ENCODE assay signal across 7 cellular contexts in the genomic region with DNA sequence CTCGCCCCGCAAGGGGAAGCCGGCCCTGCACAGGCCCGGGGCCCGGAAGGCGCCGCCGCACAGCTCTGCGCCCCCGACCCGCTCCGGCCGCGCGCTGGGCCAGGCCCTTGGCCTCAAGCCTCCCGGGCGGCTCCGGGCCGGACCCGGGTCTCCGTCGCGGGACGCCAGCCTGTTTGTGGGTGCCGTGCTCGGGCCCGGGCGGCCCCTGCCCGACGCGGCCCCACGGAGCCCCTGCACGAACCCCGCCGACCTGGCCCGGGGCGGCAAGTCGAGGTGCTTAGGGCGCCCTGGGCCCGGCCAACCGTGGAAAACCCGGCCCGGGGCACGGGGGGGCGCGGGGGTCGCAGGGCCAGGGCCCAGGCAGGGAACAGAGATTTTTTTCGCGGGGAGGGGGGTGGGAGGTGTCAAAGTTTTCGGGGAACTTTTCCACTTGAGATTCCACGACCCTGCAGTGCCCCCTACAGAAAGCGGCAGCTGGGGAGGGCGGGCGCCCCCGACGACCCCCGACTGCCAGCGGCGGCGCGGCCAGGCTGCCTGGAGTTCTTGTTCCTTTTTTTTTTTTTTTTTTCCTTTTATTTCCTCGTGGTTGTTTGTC. TPM values are rescaled to one million over a fixed set of nuclear protein-coding genes. Genes with fewer than 3 reads are reported as not detected.
DNase-seq lines count a peak whose midpoint lies in the region; ATAC-seq, FAIRE-seq and TF ChIP-seq lines count a peak whose summit lies in the region.

No MANE protein-coding gene starts in this region.

- in situ Hi-C loops in G401 (cut with HindIII; ENCODE audit: low sequenced_read_pairs): no loop called here

- peak overlapping the region; percentile 97 for H3K27ac Mint-ChIP-seq in activated T-helper 1 cell treated with anti-CD3 and anti-CD28 coated beads, Interleukin-12 subunit alpha, Interleukin-12 subunit beta, Interleukin-2, Interleukin-4 antibody, amounts not matched to agents 30 ng/mL and 10 ng/mL and 1 ng/mL, durations not matched to agents 14 hours and 24 hours and 36 hours
- peak overlapping the region; percentile 99 for H3K27ac Mint-ChIP-seq in progenitor cell of endocrine pancreas

- TF ChIP-seq CTCF in progenitor cell of endocrine pancreas (IDR thresholded peaks at IDR 0.05; ENCODE audit: unreplicated experiment): no peak

- H3K4me1 Mint-ChIP-seq in activated T-helper 1 cell treated with anti-CD3 and anti-CD28 coated beads, Interleukin-12 subunit alpha, Interleukin-12 subunit beta, Interleukin-2, Interleukin-4 antibody, amounts not matched to agents 30 ng/mL and 10 ng/mL and 1 ng/mL, durations not matched to agents 14 hours and 24 hours and 36 hours (ENCODE audit: low read depth): peaks cover 19% of the 10 kb centered on the region
- peaks cover 16% of the 10 kb centered on the region for H3K4me1 Mint-ChIP-seq in progenitor cell of endocrine pancreas (ENCODE audit: low read depth)

- peak overlapping the region; percentile 94 for H3K4me3 Mint-ChIP-seq in activated T-helper 1 cell treated with anti-CD3 and anti-CD28 coated beads, Interleukin-12 subunit alpha, Interleukin-12 subunit beta, Interleukin-2, Interleukin-4 antibody, amounts not matched to agents 30 ng/mL and 10 ng/mL and 1 ng/mL, durations not matched to agents 14 hours and 24 hours and 36 hours
- peak overlapping the region; percentile 100 for H3K4me3 Mint-ChIP-seq in progenitor cell of endocrine pancreas (ENCODE audit: low read depth)

- no peaks in the 10 kb centered on the region for H3K9me3 Mint-ChIP-seq in activated T-helper 1 cell treated with anti-CD3 and anti-CD28 coated beads, Interleukin-12 subunit alpha, Interleukin-12 subunit beta, Interleukin-2, Interleukin-4 antibody, amounts not matched to agents 30 ng/mL and 10 ng/mL and 1 ng/mL, durations not matched to agents 14 hours and 24 hours and 36 hours
- H3K9me3 Mint-ChIP-seq in progenitor cell of endocrine pancreas (ENCODE audit: low read depth): no peaks in the 10 kb centered on the region

- DNase-seq in HuH-7.5 (ENCODE audit: low spot score) (peak; percentile 66), frontal cortex (ENCODE audit: low spot score in 2 of 2) (peak; percentile 68 to 77), progenitor cell of endocrine pancreas (ENCODE audit: low spot score, unreplicated experiment) (peak; percentile 25), G401 (ENCODE audit: low spot score) (no peak), NCI-H2171 (lab: John Stamatoyannopoulos, UW) (no peak)
- no peak for DNase-seq in activated T-helper 1 cell treated with anti-CD3 and anti-CD28 coated beads, Interleukin-12 subunit alpha, Interleukin-12 subunit beta, Interleukin-2, Interleukin-4 antibody, amounts not matched to agents 30 ng/mL and 10 ng/mL and 1 ng/mL, durations not matched to agents 14 hours and 24 hours and 36 hours (ENCODE audit: low spot score)

- intact Hi-C loops in activated T-helper 1 cell treated with anti-CD3 and anti-CD28 coated beads, Interleukin-12 subunit alpha, Interleukin-12 subunit beta, Interleukin-2, Interleukin-4 antibody, amounts not matched to agents 30 ng/mL and 10 ng/mL and 1 ng/mL, durations not matched to agents 14 hours and 24 hours and 36 hours (cut with micrococcal nuclease): loop anchor here (1.0 to 10.0 kb wide), 11 partner anchors 16 to 1292 kb away; a partner anchor contains a TSS

- peaks cover 14% of the 10 kb centered on the region for H3K36me3 Mint-ChIP-seq in activated T-helper 1 cell treated with anti-CD3 and anti-CD28 coated beads, Interleukin-12 subunit alpha, Interleukin-12 subunit beta, Interleukin-2, Interleukin-4 antibody, amounts not matched to agents 30 ng/mL and 10 ng/mL and 1 ng/mL, durations not matched to agents 14 hours and 24 hours and 36 hours (ENCODE audit: low read depth)
- no peaks in the 10 kb centered on the region for H3K36me3 Mint-ChIP-seq in progenitor cell of endocrine pancreas (ENCODE audit: insufficient read depth)

- peak; percentile 6 for ATAC-seq in GM19025 (IDR thresholded peaks at IDR 0.05; ENCODE audit: low read depth, unreplicated experiment)

- no peak for FAIRE-seq in frontal cortex (lab: Jason Lieb, UNC)

- peaks cover 3% of the 10 kb centered on the region for H3K27me3 Mint-ChIP-seq in activated T-helper 1 cell treated with anti-CD3 and anti-CD28 coated beads, Interleukin-12 subunit alpha, Interleukin-12 subunit beta, Interleukin-2, Interleukin-4 antibody, amounts not matched to agents 30 ng/mL and 10 ng/mL and 1 ng/mL, durations not matched to agents 14 hours and 24 hours and 36 hours (ENCODE audit: insufficient read depth)
- H3K27me3 Mint-ChIP-seq in progenitor cell of endocrine pancreas: peaks cover 12% of the 10 kb centered on the region

RNA-seq across cellular contexts. Expression of a gene that starts 0.8 kb away (rescaled TPM):
- 99.9 and 102 TPM in 2 replicates for total RNA-seq in activated T-helper 1 cell treated with anti-CD3 and anti-CD28 coated beads, Interleukin-12 subunit alpha, Interleukin-12 subunit beta, Interleukin-2, Interleukin-4 antibody, amounts not matched to agents 30 ng/mL and 10 ng/mL and 1 ng/mL, durations not matched to agents 14 hours and 24 hours and 36 hours
- total RNA-seq in frontal cortex: 31.4 TPM
- 78.8 and 85.6 TPM in 2 replicates for total RNA-seq in progenitor cell of endocrine pancreas
- total RNA-seq in G401 (2014; rRNA removed; shearing (Covaris generic)): 25.5 and 32.3 TPM in 2 replicates

RNA-seq across cellular contexts. Expression of a gene that starts 42.3 kb away (rescaled TPM):
- total RNA-seq in activated T-helper 1 cell treated with anti-CD3 and anti-CD28 coated beads, Interleukin-12 subunit alpha, Interleukin-12 subunit beta, Interleukin-2, Interleukin-4 antibody, amounts not matched to agents 30 ng/mL and 10 ng/mL and 1 ng/mL, durations not matched to agents 14 hours and 24 hours and 36 hours: 20.6 and 22.9 TPM in 2 replicates
- total RNA-seq in frontal cortex (10.2 TPM), progenitor cell of endocrine pancreas (55.4 and 56.3 TPM in 2 replicates)
- total RNA-seq in G401 (2014; rRNA removed; shearing (Covaris generic)): 1.3 and 5.4 TPM in 2 replicates

Comparison
In these comparisons a context has a peak if more than half of its experiments do, and no peak if none do; other contexts are left out.
1. DNase-seq: peak in HuH-7.5 (single experiment), frontal cortex (2 of 2) and progenitor cell of endocrine pancreas (single experiment); none in activated T-helper 1 cell treated with anti-CD3 and anti-CD28 coated beads, Interleukin-12 subunit alpha, Interleukin-12 subunit beta, Interleukin-2, Interleukin-4 antibody, amounts not matched to agents 30 ng/mL and 10 ng/mL and 1 ng/mL, durations not matched to agents 14 hours and 24 hours and 36 hours (single experiment), G401 (single experiment) and NCI-H2171 (single experiment).